ENCODE assay signal across 19 cellular contexts in the genomic region with DNA sequence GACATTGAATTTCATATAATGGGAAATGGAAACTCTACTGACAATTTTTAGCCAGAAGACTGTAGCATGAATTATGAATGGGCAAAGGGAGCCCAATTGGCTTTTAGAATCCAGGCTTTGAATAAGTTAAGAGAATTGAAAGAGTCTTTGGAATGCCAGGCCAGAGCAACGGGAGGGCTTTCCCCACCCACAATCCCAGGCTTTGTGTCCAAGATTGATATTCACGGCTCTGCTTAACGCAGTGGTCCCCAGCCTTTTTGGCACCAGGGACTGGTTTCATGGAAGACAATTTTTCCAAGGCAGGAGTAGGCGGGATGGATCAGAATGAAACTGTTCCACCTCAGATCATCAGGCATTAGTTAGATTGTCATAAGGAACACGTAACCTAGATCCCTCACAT.
"Had no signal": no experiment of that assay in that cellular context is flagged by ENCODE, and none has a peak within 500 bp of the region (broad histone marks: within the 10 kb centered on the region; RNA-seq: fewer than 3 reads in every experiment).

No MANE protein-coding gene starts in this region.

- H3K4me3 ChIP-seq: esophagus muscularis mucosa, left lung, psoas muscle, spleen had no signal

- H3K27me3 ChIP-seq: brain microvascular endothelial cell, esophagus muscularis mucosa, left lung, spleen had no signal

- H3K4me3 Mint-ChIP-seq: activated B cell treated with CpG ODN at 0.5 μM for 24 hours; activated CD4-positive, alpha-beta T cell treated with anti-CD3 and anti-CD28 coated beads, Interleukin-2, amount 10 ng/mL, durations not matched to agents 7 days and 5 days; activated naive CD8-positive, alpha-beta T cell; central memory CD8-positive, alpha-beta T cell; naive thymus-derived CD8-positive, alpha-beta T cell; stimulated activated naive CD8-positive, alpha-beta T cell treated with anti-CD3 and anti-CD28 coated beads, Interleukin-15, amount 100 ng/mL, for 72 hours; T-helper 17 cell; type B pancreatic cell had no signal

- H3K4me1 Mint-ChIP-seq: activated B cell treated with CpG ODN at 0.5 μM for 24 hours; activated CD4-positive, alpha-beta T cell treated with anti-CD3 and anti-CD28 coated beads, Interleukin-2, amount 10 ng/mL, durations not matched to agents 7 days and 5 days; central memory CD8-positive, alpha-beta T cell; naive thymus-derived CD8-positive, alpha-beta T cell; T-helper 17 cell had no signal

- ATAC-seq: left lung; naive thymus-derived CD8-positive, alpha-beta T cell; psoas muscle; sciatic nerve; stimulated activated naive CD8-positive, alpha-beta T cell treated with anti-CD3 and anti-CD28 coated beads, Interleukin-15, amount 100 ng/mL, for 72 hours; T-helper 17 cell had no signal

- H3K27me3 Mint-ChIP-seq: activated B cell treated with CpG ODN at 0.5 μM for 24 hours; activated naive CD8-positive, alpha-beta T cell; stimulated activated naive CD8-positive, alpha-beta T cell treated with anti-CD3 and anti-CD28 coated beads, Interleukin-15, amount 100 ng/mL, for 72 hours; type B pancreatic cell had no signal

- H3K27ac ChIP-seq: brain microvascular endothelial cell, esophagus muscularis mucosa, left lung, psoas muscle, spleen had no signal

- H3K27ac Mint-ChIP-seq: activated B cell treated with CpG ODN at 0.5 μM for 24 hours; activated CD4-positive, alpha-beta T cell treated with anti-CD3 and anti-CD28 coated beads, Interleukin-2, amount 10 ng/mL, durations not matched to agents 7 days and 5 days; activated naive CD8-positive, alpha-beta T cell; naive thymus-derived CD8-positive, alpha-beta T cell; T-helper 17 cell; type B pancreatic cell had no signal

- H3K36me3 Mint-ChIP-seq: activated naive CD8-positive, alpha-beta T cell had no signal

- H3K9me3 Mint-ChIP-seq: activated B cell treated with CpG ODN at 0.5 μM for 24 hours; activated CD4-positive, alpha-beta T cell treated with anti-CD3 and anti-CD28 coated beads, Interleukin-2, amount 10 ng/mL, durations not matched to agents 7 days and 5 days; central memory CD8-positive, alpha-beta T cell; naive thymus-derived CD8-positive, alpha-beta T cell; stimulated activated naive CD8-positive, alpha-beta T cell treated with anti-CD3 and anti-CD28 coated beads, Interleukin-15, amount 100 ng/mL, for 72 hours; type B pancreatic cell had no signal

- H3K36me3 ChIP-seq: brain microvascular endothelial cell, esophagus muscularis mucosa, left lung, spleen had no signal

- H3K9me3 ChIP-seq: esophagus muscularis mucosa, left lung, psoas muscle, spleen had no signal

- DNase-seq: activated B cell treated with CpG ODN at 0.5 μM for 24 hours; activated CD4-positive, alpha-beta T cell treated with anti-CD3 and anti-CD28 coated beads, Interleukin-2, amount 10 ng/mL, durations not matched to agents 7 days and 5 days; activated CD8-positive, alpha-beta memory T cell treated with anti-CD3 and anti-CD28 coated beads, Interleukin-2, amount 50 U/mL, for 48 hours; activated gamma-delta T cell treated with Interleukin-2 at 50 U/mL for 16 hours; amniotic stem cell; brain microvascular endothelial cell; dermis blood vessel endothelial cell; kidney; left lung; naive thymus-derived CD8-positive, alpha-beta T cell; psoas muscle; spleen; stimulated activated naive CD8-positive, alpha-beta T cell treated with anti-CD3 and anti-CD28 coated beads, Interleukin-15, amount 100 ng/mL, for 72 hours; T-helper 17 cell had no signal

- H3K4me1 ChIP-seq: psoas muscle had no signal
